7 cellular contexts compared by ENCODE assay signal in genomic region chr2:89231241-89231640, GRCh38.
DNase-seq lines count a peak whose midpoint lies in the region; ATAC-seq and TF ChIP-seq lines count a peak whose summit lies in the region.
"Not testable (repeated sequence)": the region's sequence is repeated elsewhere in the genome, so short reads cannot be mapped to it uniquely, and the experiment has no call there.

No MANE protein-coding gene starts in this region.

- 0 to 4% methylated on average over 1 of the region's 2 CpGs for WGBS in heart right ventricle, 2 donors

- not testable (repeated sequence) for H3K27ac Mint-ChIP-seq in chondrocyte (ENCODE audit: unreplicated experiment); stimulated activated naive B cell treated with anti-CD40 and anti-IgM and Interleukin-4, amounts not matched to agents 10 μg/mL and 1 μg/mL and 100 μg/mL, for 72 hours

- POLR2A ChIA-PET in PC-9 (lab: Charles Lee; ENCODE audit: unreplicated experiment) = not testable (repeated sequence)

- H3K9me3 Mint-ChIP-seq in chondrocyte (ENCODE audit: low read depth); stimulated activated naive B cell treated with anti-CD40 and anti-IgM and Interleukin-4, amounts not matched to agents 10 μg/mL and 1 μg/mL and 100 μg/mL, for 72 hours: not testable (repeated sequence)

- H3K27ac ChIP-seq in DND-41 (ENCODE audit: low read length); PC-9; heart right ventricle: not testable (repeated sequence)

- H3K9me3 ChIP-seq in DND-41 (ENCODE audit: insufficient read depth, low read length, severe bottlenecking); PC-9 (ENCODE audit: insufficient read depth, low read depth); heart right ventricle: not testable (repeated sequence)

- not testable (repeated sequence) for DNase-seq in DND-41; PC-9; chondrocyte (ENCODE audit: low spot score); heart right ventricle; left lobe of liver (ENCODE audit: low spot score); stimulated activated naive B cell treated with anti-CD40 and anti-IgM and Interleukin-4, amounts not matched to agents 10 μg/mL and 1 μg/mL and 100 μg/mL, for 72 hours

- ATAC-seq in DND-41 (ENCODE audit: insufficient read depth, low read depth) (peak; percentile 54), GM18868 (IDR thresholded peaks at IDR 0.05; ENCODE audit: unreplicated experiment) (peak; percentile 40), heart right ventricle (peak in 1 of 8 donors; percentile 31), left lobe of liver (peak; percentile 36)
- peak; percentile 42 to 56 for ATAC-seq in stimulated activated naive B cell treated with anti-CD40 and anti-IgM and Interleukin-4, amounts not matched to agents 10 μg/mL and 1 μg/mL and 100 μg/mL, for 72 hours (replicated peaks)

- H3K4me1 Mint-ChIP-seq in chondrocyte (ENCODE audit: low read depth); stimulated activated naive B cell treated with anti-CD40 and anti-IgM and Interleukin-4, amounts not matched to agents 10 μg/mL and 1 μg/mL and 100 μg/mL, for 72 hours: not testable (repeated sequence)

- not testable (repeated sequence) for H3K9me2 ChIP-seq in PC-9 (ENCODE audit: insufficient read depth)

- not testable (repeated sequence) for TF ChIP-seq CTCF in DND-41 (IDR thresholded peaks at IDR 0.05; ENCODE audit: borderline replicate concordance, extremely low read depth, low read length, poor library complexity, severe bottlenecking)
- TF ChIP-seq CTCF in PC-9 (conservative IDR thresholded peaks at IDR 0.05) (peak; percentile 26; the same call in 1 of the 2 replicates), chondrocyte (IDR thresholded peaks at IDR 0.05) (peak; percentile 27), heart right ventricle (IDR thresholded peaks at IDR 0.05) (peak in 5 of 9 donors; percentile 15 to 38 (median 24))

- not testable (repeated sequence) for H3K27me3 ChIP-seq in DND-41 (ENCODE audit: insufficient read depth, low read length, poor library complexity); PC-9 (ENCODE audit: insufficient read depth, low read depth); heart right ventricle

- BruUV-seq in PC-9 (replicated peaks; lab: Mats Ljungman, UMichigan) = not testable (repeated sequence)

- H3K9ac ChIP-seq in DND-41 (ENCODE audit: low read depth, low read length) = not testable (repeated sequence)

- not testable (repeated sequence) for H3F3A ChIP-seq in PC-9 (ENCODE audit: insufficient read depth, low read depth)

- H3K4me3 Mint-ChIP-seq in chondrocyte (ENCODE audit: unreplicated experiment); stimulated activated naive B cell treated with anti-CD40 and anti-IgM and Interleukin-4, amounts not matched to agents 10 μg/mL and 1 μg/mL and 100 μg/mL, for 72 hours: not testable (repeated sequence)

- not testable (repeated sequence) for H3K36me3 Mint-ChIP-seq in chondrocyte (ENCODE audit: low read depth); stimulated activated naive B cell treated with anti-CD40 and anti-IgM and Interleukin-4, amounts not matched to agents 10 μg/mL and 1 μg/mL and 100 μg/mL, for 72 hours

- CTCF ChIA-PET in PC-9 (lab: Charles Lee) = not testable (repeated sequence)

- not testable (repeated sequence) for H4K20me1 ChIP-seq in DND-41 (ENCODE audit: insufficient read depth, low read length); PC-9 (ENCODE audit: insufficient read depth)

- intact Hi-C loops in PC-9 (cut with micrococcal nuclease; ENCODE audit: unreplicated experiment); heart right ventricle (cut with DNase I): not testable (repeated sequence)

- H3K4me3 ChIP-seq in DND-41 (ENCODE audit: low read depth in 1 of 2, low read length in 2 of 2); PC-9; heart right ventricle: not testable (repeated sequence)

- H3K36me3 ChIP-seq in DND-41 (ENCODE audit: insufficient read depth, low read length); PC-9 (ENCODE audit: low read depth); heart right ventricle: not testable (repeated sequence)

- not testable (repeated sequence) for H3K4me1 ChIP-seq in DND-41 (ENCODE audit: insufficient read depth, low read length); PC-9 (replicated peaks; ENCODE audit: insufficient read depth); heart right ventricle

- not testable (repeated sequence) for H3K27me3 Mint-ChIP-seq in chondrocyte (ENCODE audit: low read depth); stimulated activated naive B cell treated with anti-CD40 and anti-IgM and Interleukin-4, amounts not matched to agents 10 μg/mL and 1 μg/mL and 100 μg/mL, for 72 hours

- H3K4me2 ChIP-seq in DND-41 (ENCODE audit: insufficient read depth, low read length); PC-9: not testable (repeated sequence)

- H2AFZ ChIP-seq in DND-41 (ENCODE audit: low read depth, low read length); PC-9: not testable (repeated sequence)

- not testable (repeated sequence) for H3K79me2 ChIP-seq in DND-41 (ENCODE audit: insufficient read depth, low read length); PC-9 (ENCODE audit: low read depth)
